Comparison of ENCODE assay signal across 20 cellular contexts in genomic region chr6:102085257-102085656, GRCh38.
A peak's percentile ranks its signal among the peaks of the same experiment; 100 is the strongest.
DNase-seq lines count a peak whose midpoint lies in the region; ATAC-seq and TF ChIP-seq lines count a peak whose summit lies in the region.
"Had no signal": no experiment of that assay in that cellular context is flagged by ENCODE, and none has a peak within 500 bp of the region (broad histone marks: within the 10 kb centered on the region; RNA-seq: fewer than 3 reads in every experiment).

No MANE protein-coding gene starts in this region.

- H3K4me1 ChIP-seq in A673 (ENCODE audit: insufficient read depth, low read length, poor library complexity, severe bottlenecking): no peaks in the 10 kb centered on the region
- H3K4me1 ChIP-seq: BLaER1 treated with 17β-estradiol and CSF1 and Interleukin-3, amounts not matched to agents 10 nM and 100 nM; Peyer's patch; SJSA1 had no signal

- H3K9me3 ChIP-seq in A673 (ENCODE audit: low read depth, low read length, poor library complexity, severe bottlenecking): no peaks in the 10 kb centered on the region
- H3K9me3 ChIP-seq: BLaER1 treated with 17β-estradiol and CSF1 and Interleukin-3, amounts not matched to agents 10 nM and 100 nM; Peyer's patch; SJSA1 had no signal

- H3K27me3 ChIP-seq in A673 (replicated peaks; ENCODE audit: insufficient read depth, low read depth, low read length, poor library complexity): no peaks in the 10 kb centered on the region
- H3K27me3 ChIP-seq: BLaER1 treated with 17β-estradiol and CSF1 and Interleukin-3, amounts not matched to agents 10 nM and 100 nM; Peyer's patch; SJSA1 had no signal

- H3K36me3 ChIP-seq in A673 (ENCODE audit: insufficient read depth, low read length, poor library complexity, severe bottlenecking): no peaks in the 10 kb centered on the region
- H3K36me3 ChIP-seq: BLaER1 treated with 17β-estradiol and CSF1 and Interleukin-3, amounts not matched to agents 10 nM and 100 nM; Peyer's patch; SJSA1 had no signal

- intact Hi-C loops in A673 (cut with micrococcal nuclease; ENCODE audit: unreplicated experiment): no loop called here

- CTCF ChIA-PET in A673 (lab: Charles Lee): no interaction called here

- TF ChIP-seq CTCF in A673 (conservative IDR thresholded peaks at IDR 0.05; ENCODE audit: low read depth, low read length): 0 out of 2 replicates have a peak, but pooled peaks have one; percentile 31

- DNase-seq in A673 (ENCODE audit: low spot score) (peak; percentile 9), H4 (ENCODE audit: low spot score) (peak; percentile 22), amniotic epithelial cell (ENCODE audit: low read depth) (peak; percentile 7), iPS-NIHi7 (ENCODE audit: extremely low spot score) (peak; percentile 10), hypothalamus (lab: John Stamatoyannopoulos, UW) (no peak)
- DNase-seq: CD8-positive, alpha-beta memory T cell; DMS53; GM23248; NCI-H187; NCI-H2107; NCI-H2227 treated with DMSO at 0.1 percent for 48 hours; NCI-H510A treated with DMSO at 0.1 percent for 48 hours; NCI-H774; Peyer's patch had no signal

- H3K27ac ChIP-seq in A673 (ENCODE audit: low read depth, low read length, poor library complexity, severe bottlenecking): no peak overlapping the region
- H3K27ac ChIP-seq: BLaER1 treated with 17β-estradiol and CSF1 and Interleukin-3, amounts not matched to agents 10 nM and 100 nM; GM23248; Peyer's patch; SJSA1 had no signal

- BruUV-seq in A673 (replicated peaks; lab: Mats Ljungman, UMichigan): no TSS peak

- H3K4me3 ChIP-seq in A673 (ENCODE audit: low read depth, low read length, poor library complexity, severe bottlenecking): no peak overlapping the region
- H3K4me3 ChIP-seq: BLaER1 treated with 17β-estradiol and CSF1 and Interleukin-3, amounts not matched to agents 10 nM and 100 nM; GM23248; K562; Peyer's patch; SJSA1 had no signal

- POLR2A ChIA-PET in A673 (lab: Charles Lee; ENCODE audit: low non-redundant PET): no interaction called here

- no peak for ATAC-seq in GM21529 (IDR thresholded peaks at IDR 0.05; ENCODE audit: unreplicated experiment)
- ATAC-seq in HG03135 (IDR thresholded peaks at IDR 0.05; ENCODE audit: unreplicated experiment): no peak
- no peak for ATAC-seq in GM21576 (IDR thresholded peaks at IDR 0.05; ENCODE audit: unreplicated experiment)
- ATAC-seq: K562 had no signal

Comparison
In these comparisons a context has a peak if more than half of its experiments do, and no peak if none do; other contexts are left out.
1. DNase-seq: peak in A673 (single experiment), H4 (single experiment), amniotic epithelial cell (single experiment) and iPS-NIHi7 (single experiment); none in hypothalamus (0 of 51).